Comparison of ENCODE assay signal across 25 cellular contexts in genomic region chr10:117775478-117775877, GRCh38.
"Had no signal": no experiment of that assay in that cellular context is flagged by ENCODE, and none has a peak within 500 bp of the region (broad histone marks: within the 10 kb centered on the region; RNA-seq: fewer than 3 reads in every experiment).

No MANE protein-coding gene starts in this region.

- H3K36me3 Mint-ChIP-seq: immature natural killer cell, memory B cell had no signal

- H3K27ac ChIP-seq: coronary artery, dorsolateral prefrontal cortex, esophagus squamous epithelium, gastrocnemius medialis, heart left ventricle, hepatocyte, left lung had no signal

- H3K36me3 ChIP-seq: esophagus squamous epithelium, gastrocnemius medialis, heart left ventricle, left lung had no signal

- DNase-seq: dermis blood vessel endothelial cell; dorsolateral prefrontal cortex; effector CD4-positive, alpha-beta T cell; effector memory CD4-positive, alpha-beta T cell; erythroblast; esophagus squamous epithelium; foreskin fibroblast; foreskin melanocyte; gastrocnemius medialis; glutamatergic neuron; heart left ventricle; hypothalamus; immature natural killer cell; islet precursor cell; left colon; left lung; left ventricle myocardium superior; mammary epithelial cell; mesendoderm; midbrain had no signal

- H3K9me3 ChIP-seq: esophagus squamous epithelium, gastrocnemius medialis, heart left ventricle, left lung had no signal

- H3K4me3 ChIP-seq: coronary artery, dorsolateral prefrontal cortex, esophagus squamous epithelium, gastrocnemius medialis, heart left ventricle, hepatocyte, left lung, lung had no signal

- H3K4me1 ChIP-seq: esophagus squamous epithelium, gastrocnemius medialis, heart left ventricle, left lung had no signal

- H3K27ac Mint-ChIP-seq: immature natural killer cell, memory B cell had no signal

- H3K4me1 Mint-ChIP-seq: immature natural killer cell, memory B cell had no signal

- H3K4me3 Mint-ChIP-seq: immature natural killer cell, memory B cell had no signal

- ATAC-seq: esophagus mucosa, gastrocnemius medialis, heart left ventricle, left colon, left lung, left ventricle myocardium superior had no signal

- H3K9me3 Mint-ChIP-seq: immature natural killer cell had no signal

- H3K27me3 ChIP-seq: esophagus squamous epithelium, gastrocnemius medialis, left lung had no signal
